8 cellular contexts compared by ENCODE assay signal in genomic region chr6:112311950-112312547, GRCh38. TPM values are rescaled to one million over a fixed set of nuclear protein-coding genes. Genes with fewer than 3 reads are reported as not detected.
DNase-seq lines count a peak whose midpoint lies in the region; ATAC-seq and TF ChIP-seq lines count a peak whose summit lies in the region.

No MANE protein-coding gene starts in this region.

- no peaks in the 10 kb centered on the region for H3K9me2 ChIP-seq in SK-N-SH

- TF ChIP-seq POLR2A in thyroid gland (IDR thresholded peaks at IDR 0.05), result no peak

- H3K4me1 Mint-ChIP-seq in glutamatergic neuron (ENCODE audit: low read depth, unreplicated experiment), result peaks cover 6% of the 10 kb centered on the region
- H3K4me1 Mint-ChIP-seq in T-helper 2 cell treated with Interferon-gamma antibody and Interleukin-4, amounts not matched to agents 5 μg/mL and 100 μg/mL, for 36 hours (ENCODE audit: low read depth), result no peaks in the 10 kb centered on the region
- H3K4me1 Mint-ChIP-seq in activated T-cell treated with anti-CD3 and anti-CD28 coated beads, Interleukin-2, amount 50 U/mL, for 4 hours (ENCODE audit: low read depth), result no peaks in the 10 kb centered on the region

- no peaks in the 10 kb centered on the region for H3K27me3 Mint-ChIP-seq in glutamatergic neuron (ENCODE audit: unreplicated experiment)
- H3K27me3 Mint-ChIP-seq in T-helper 2 cell treated with Interferon-gamma antibody and Interleukin-4, amounts not matched to agents 5 μg/mL and 100 μg/mL, for 36 hours (ENCODE audit: low read depth), result peaks cover 42% of the 10 kb centered on the region
- H3K27me3 Mint-ChIP-seq in activated T-cell treated with anti-CD3 and anti-CD28 coated beads, Interleukin-2, amount 50 U/mL, for 4 hours (ENCODE audit: low read depth), result peaks cover 20% of the 10 kb centered on the region

- no peaks in the 10 kb centered on the region for H3K27me3 ChIP-seq in SK-N-SH (ENCODE audit: insufficient read depth)
- H3K27me3 ChIP-seq in thyroid gland, result no peaks in the 10 kb centered on the region

- H3K4me3 Mint-ChIP-seq in glutamatergic neuron (ENCODE audit: unreplicated experiment), result no peak overlapping the region
- no peak overlapping the region for H3K4me3 Mint-ChIP-seq in T-helper 2 cell treated with Interferon-gamma antibody and Interleukin-4, amounts not matched to agents 5 μg/mL and 100 μg/mL, for 36 hours
- no peak overlapping the region for H3K4me3 Mint-ChIP-seq in activated T-cell treated with anti-CD3 and anti-CD28 coated beads, Interleukin-2, amount 50 U/mL, for 4 hours

- H3K9me3 Mint-ChIP-seq in glutamatergic neuron (ENCODE audit: unreplicated experiment), result no peaks in the 10 kb centered on the region
- H3K9me3 Mint-ChIP-seq in T-helper 2 cell treated with Interferon-gamma antibody and Interleukin-4, amounts not matched to agents 5 μg/mL and 100 μg/mL, for 36 hours, result no peaks in the 10 kb centered on the region
- no peaks in the 10 kb centered on the region for H3K9me3 Mint-ChIP-seq in activated T-cell treated with anti-CD3 and anti-CD28 coated beads, Interleukin-2, amount 50 U/mL, for 4 hours

- no peaks in the 10 kb centered on the region; a peak in 1 of 4 replicates for H3K4me1 ChIP-seq in SK-N-SH (ENCODE audit: control insufficient read depth in 1 of 2, insufficient read depth in 2 of 2, low read depth in 1 of 2, low read length in 1 of 2)
- H3K4me1 ChIP-seq in thyroid gland, result peaks cover 0 to 9% of the 10 kb centered on the region in 2 donors

- H3K4me2 ChIP-seq in SK-N-SH, result no peak overlapping the region

- ATAC-seq in HG03045 (IDR thresholded peaks at IDR 0.05; ENCODE audit: unreplicated experiment), result no peak
- no peak for ATAC-seq in activated T-cell treated with anti-CD3 and anti-CD28 coated beads, Interleukin-2, amount 50 U/mL, for 4 hours

- DNase-seq in DMS53 treated with DMSO at 0.1 percent for 48 hours (lab: John Stamatoyannopoulos, UW; ENCODE audit: unreplicated experiment) (peak; percentile 19), HuH-7 (ENCODE audit: low spot score) (peak; percentile 22), SK-N-SH (peak; percentile 54), glutamatergic neuron (no peak), thyroid gland (peak in 1 of 2 donors; percentile 6)
- no peak for DNase-seq in T-helper 2 cell treated with Interferon-gamma antibody and Interleukin-4, amounts not matched to agents 5 μg/mL and 100 μg/mL, for 36 hours (ENCODE audit: low spot score)
- DNase-seq in activated T-cell treated with anti-CD3 and anti-CD28 coated beads, Interleukin-2, amount 50 U/mL, for 4 hours, result no peak

- intact Hi-C loops in thyroid gland (cut with DNase I), result no loop called here

- peak overlapping the region in 1 of 2 experiments; percentile 10; a peak in 1 of 4 replicates for H3K4me3 ChIP-seq in SK-N-SH (ENCODE audit: low read depth in 2 of 2, low read length in 1 of 2)
- no peak overlapping the region for H3K4me3 ChIP-seq in thyroid gland (replicated peaks in 1 of 3)

- H3K27ac ChIP-seq in SK-N-SH (ENCODE audit: low read depth in 2 of 2, low read length in 1 of 2) (peak overlapping the region in 1 of 2 experiments; percentile 3; a peak in 2 of 4 replicates), thyroid gland (no peak overlapping the region)

- H3K36me3 ChIP-seq in SK-N-SH (replicated peaks in 1 of 2; ENCODE audit: control insufficient read depth in 1 of 2, insufficient read depth in 2 of 2, low read length in 1 of 2), result no peaks in the 10 kb centered on the region
- no peaks in the 10 kb centered on the region for H3K36me3 ChIP-seq in thyroid gland

- H3K79me2 ChIP-seq in SK-N-SH (ENCODE audit: insufficient read depth), result no peaks in the 10 kb centered on the region

- TF ChIP-seq RAD21 in SK-N-SH (IDR thresholded peaks at IDR 0.05; ENCODE audit: low read length), result peak; percentile 91

- no peaks in the 10 kb centered on the region for H4K20me1 ChIP-seq in SK-N-SH (ENCODE audit: insufficient read depth)

- no peaks in the 10 kb centered on the region for H3K36me3 Mint-ChIP-seq in glutamatergic neuron (ENCODE audit: unreplicated experiment)
- no peaks in the 10 kb centered on the region for H3K36me3 Mint-ChIP-seq in T-helper 2 cell treated with Interferon-gamma antibody and Interleukin-4, amounts not matched to agents 5 μg/mL and 100 μg/mL, for 36 hours (ENCODE audit: low read depth)
- H3K36me3 Mint-ChIP-seq in activated T-cell treated with anti-CD3 and anti-CD28 coated beads, Interleukin-2, amount 50 U/mL, for 4 hours (ENCODE audit: insufficient read depth), result no peaks in the 10 kb centered on the region

- H3K9me3 ChIP-seq in SK-N-SH (no peaks in the 10 kb centered on the region), thyroid gland (no peaks in the 10 kb centered on the region)

- H3F3A ChIP-seq in SK-N-SH (replicated peaks; ENCODE audit: insufficient read depth), result no peaks in the 10 kb centered on the region

- 26% methylated on average over 8 of the region's 8 CpGs for WGBS in SK-N-SH (ENCODE audit: low lambda C conversion rate)
- WGBS in thyroid gland, 2 donors, result 31 to 33% methylated on average over 8 of the region's 8 CpGs

- TF ChIP-seq EP300 in SK-N-SH (IDR thresholded peaks at IDR 0.05; ENCODE audit: borderline replicate concordance in 1 of 2, low read depth in 1 of 2, low read length in 1 of 2), result no peak

- peak overlapping the region; percentile 67 for H2AFZ ChIP-seq in SK-N-SH (ENCODE audit: low read depth)

- CTCF ChIA-PET in SK-N-SH (lab: Yijun Ruan, JAX), result interaction anchor here (0.8 to 5.0 kb wide), 19 partner anchors 9 to 138 kb away, joined by 3 to 111 read pairs (median 5); no protein-coding TSS in a partner anchor

- peak; percentile 82 for TF ChIP-seq CTCF in SK-N-SH (IDR thresholded peaks at IDR 0.05)
- TF ChIP-seq CTCF in glutamatergic neuron (IDR thresholded peaks at IDR 0.05; ENCODE audit: partially characterized antibody, unreplicated experiment), result peak; percentile 70
- peak; percentile 44 to 79 (median 60) for TF ChIP-seq CTCF in thyroid gland (IDR thresholded peaks at IDR 0.05)

- H3K9ac ChIP-seq in SK-N-SH, result no peak overlapping the region

- POLR2A ChIA-PET in SK-N-SH (lab: Yijun Ruan, JAX), result no interaction called here

- H3K27ac Mint-ChIP-seq in glutamatergic neuron (ENCODE audit: unreplicated experiment), result no peak overlapping the region
- no peak overlapping the region for H3K27ac Mint-ChIP-seq in T-helper 2 cell treated with Interferon-gamma antibody and Interleukin-4, amounts not matched to agents 5 μg/mL and 100 μg/mL, for 36 hours

TF ChIP-seq in SK-N-SH, 30 proteins besides CTCF, POLR2A, EP300 and RAD21:
- TF ChIP-seq SMC3 (IDR thresholded peaks at IDR 0.05; ENCODE audit: low read depth, low read length) (peak; percentile 87), RFX5 (IDR thresholded peaks at IDR 0.05; ENCODE audit: low read length) (no peak)

RNA-seq across cellular contexts. Expression of gene RFPL4B, which starts 35.1 kb away (rescaled TPM):
- 0.05 TPM in 1 of 2 replicates, not detected in the other for polyA plus RNA-seq in SK-N-SH (2012; rRNA removed)
- polyA plus RNA-seq in SK-N-SH (2012; cell fraction: cytosol; rRNA removed), result 0.01 and 0.03 TPM in 2 replicates
- 0.02 TPM in 1 of 2 replicates, not detected in the other for polyA plus RNA-seq in SK-N-SH (2012; cell fraction: nucleus; rRNA removed)
- total RNA-seq in glutamatergic neuron (ENCODE audit: unreplicated experiment) (1.1 TPM), thyroid gland (not detected)
- total RNA-seq in activated T-cell treated with anti-CD3 and anti-CD28 coated beads, Interleukin-2, amount 50 U/mL, for 4 hours, result not detected

RNA-seq across cellular contexts. Expression of gene LAMA4, which starts 57.7 kb away (rescaled TPM):
- 9.4 and 10.5 TPM in 2 replicates for polyA plus RNA-seq in SK-N-SH (2012; rRNA removed)
- 6.9 and 7.5 TPM in 2 replicates for polyA plus RNA-seq in SK-N-SH (2012; cell fraction: cytosol; rRNA removed)
- 14.6 and 14.9 TPM in 2 replicates for polyA plus RNA-seq in SK-N-SH (2012; cell fraction: nucleus; rRNA removed)
- total RNA-seq in glutamatergic neuron (ENCODE audit: unreplicated experiment), result 0.22 TPM
- 10 to 100 TPM; 29.9 to 40.0 (median 35.3) TPM for total RNA-seq in thyroid gland
- total RNA-seq in activated T-cell treated with anti-CD3 and anti-CD28 coated beads, Interleukin-2, amount 50 U/mL, for 4 hours, result under 1 TPM in 2 of 3 donors, not detected in 1; 0.30 to 0.34 TPM

Comparison
In these comparisons a context has a peak if more than half of its experiments do, and no peak if none do; other contexts are left out.
1. DNase-seq: peak in DMS53 treated with DMSO at 0.1 percent for 48 hours (single experiment), HuH-7 (single experiment) and SK-N-SH (single experiment); none in glutamatergic neuron (single experiment), T-helper 2 cell treated with Interferon-gamma antibody and Interleukin-4, amounts not matched to agents 5 μg/mL and 100 μg/mL, for 36 hours (single experiment) and activated T-cell treated with anti-CD3 and anti-CD28 coated beads, Interleukin-2, amount 50 U/mL, for 4 hours (single experiment).
2. RNA of gene LAMA4, which starts 57.7 kb away (total RNA-seq): 29.9 to 40.0 TPM in thyroid gland; 0.30 to 0.34 TPM in activated T-cell treated with anti-CD3 and anti-CD28 coated beads, Interleukin-2, amount 50 U/mL, for 4 hours and 0.22 TPM in glutamatergic neuron (single experiment); every median in the first group is over 10 times any median in the second.
3. Peak in every context shown above with its lines, with median percentiles within 50 percentile points of each other: CTCF ChIP-seq.